ENCODE assay signal across 18 cellular contexts in the genomic region with DNA sequence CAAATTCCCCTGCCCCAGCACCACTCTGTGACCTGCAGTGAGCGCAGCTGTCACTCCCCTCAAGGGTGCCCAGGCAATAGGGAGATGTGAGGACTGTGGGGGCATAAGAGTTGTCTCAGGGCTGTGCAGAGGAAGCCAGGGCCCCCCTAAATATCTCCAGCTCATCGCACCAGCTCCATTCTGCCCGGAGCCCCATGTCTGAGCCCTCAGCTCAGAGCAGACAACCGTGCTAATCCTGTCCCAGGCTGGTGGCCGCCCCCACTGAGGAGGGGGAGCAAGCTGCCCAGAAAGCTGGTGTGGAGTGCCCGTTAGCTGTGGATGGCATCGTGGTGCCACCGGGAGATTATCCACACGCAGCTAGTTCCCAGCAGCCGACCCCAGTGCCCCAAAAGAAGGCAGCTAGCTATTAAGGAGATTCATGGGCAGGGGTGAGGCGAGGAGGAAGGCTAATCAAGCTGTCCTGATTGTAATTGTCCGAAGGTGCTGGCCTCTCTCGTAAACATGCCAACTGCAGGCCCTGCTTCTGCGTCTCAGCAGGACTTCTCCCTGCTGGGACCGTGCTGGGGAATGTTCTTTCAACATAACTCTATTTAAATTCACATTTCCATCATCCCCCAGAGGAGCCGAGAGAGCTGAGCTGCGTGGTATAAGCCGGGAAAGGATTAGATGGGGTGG. TPM values are rescaled to one million over a fixed set of nuclear protein-coding genes. Genes with fewer than 3 reads are reported as not detected.
DNase-seq lines count a peak whose midpoint lies in the region; ATAC-seq and TF ChIP-seq lines count a peak whose summit lies in the region.
"Had no signal": no experiment of that assay in that cellular context is flagged by ENCODE, and none has a peak within 500 bp of the region (broad histone marks: within the 10 kb centered on the region; RNA-seq: fewer than 3 reads in every experiment).

No MANE protein-coding gene starts in this region.

- TF ChIP-seq CTCF in HEK293 (tag by site-specific recombination; IDR thresholded peaks at IDR 0.05) = no peak
- no peak for TF ChIP-seq CTCF in osteoblast (IDR thresholded peaks at IDR 0.05; ENCODE audit: extremely low read depth, low read depth, low read length)
- TF ChIP-seq CTCF in suprapubic skin (IDR thresholded peaks at IDR 0.05) = no peak

- ATAC-seq in HG03039 (IDR thresholded peaks at IDR 0.05; ENCODE audit: unreplicated experiment) (no peak), GM21737 (IDR thresholded peaks at IDR 0.05; ENCODE audit: unreplicated experiment) (no peak)
- ATAC-seq: A549, HCT116 had no signal

- H3K9me3 ChIP-seq in HEK293 (ENCODE audit: control insufficient read depth, insufficient read depth, low read depth, low read length) (no peaks in the 10 kb centered on the region), osteoblast (ENCODE audit: low read depth, low read length) (no peaks in the 10 kb centered on the region), suprapubic skin (no peaks in the 10 kb centered on the region)

- H3K4me1 ChIP-seq in HEK293 (ENCODE audit: control insufficient read depth, insufficient read depth, low read length) = no peaks in the 10 kb centered on the region
- no peaks in the 10 kb centered on the region for H3K4me1 ChIP-seq in osteoblast (ENCODE audit: insufficient read depth, low read length)
- H3K4me1 ChIP-seq in suprapubic skin = no peaks in the 10 kb centered on the region
- H3K4me1 ChIP-seq: A549, Caco-2 had no signal

- H4K20me1 ChIP-seq in osteoblast (ENCODE audit: insufficient read depth, low read length) = no peaks in the 10 kb centered on the region

- no peak overlapping the region for H2AFZ ChIP-seq in osteoblast (ENCODE audit: low read length)

- H3K27me3 ChIP-seq in osteoblast (ENCODE audit: insufficient read depth, low read length) (peaks cover 27% of the 10 kb centered on the region), suprapubic skin (peaks cover 28% of the 10 kb centered on the region)

- TF ChIP-seq POLR2A in suprapubic skin (IDR thresholded peaks at IDR 0.05) = no peak

- no peaks in the 10 kb centered on the region for H3K79me2 ChIP-seq in osteoblast (ENCODE audit: insufficient read depth, low read length)

- H3K4me3 ChIP-seq in HEK293 (ENCODE audit: low read depth, low read length) (no peak overlapping the region), osteoblast (ENCODE audit: insufficient read depth, low read length) (no peak overlapping the region), suprapubic skin (no peak overlapping the region)
- H3K4me3 ChIP-seq: A549 had no signal

- no peaks in the 10 kb centered on the region for H3K36me3 ChIP-seq in HEK293 (ENCODE audit: control insufficient read depth in 2 of 2, insufficient read depth in 1 of 2, low read length in 2 of 2)
- no peaks in the 10 kb centered on the region for H3K36me3 ChIP-seq in osteoblast (ENCODE audit: insufficient read depth, low read length)
- no peaks in the 10 kb centered on the region for H3K36me3 ChIP-seq in suprapubic skin

- H3K4me2 ChIP-seq in osteoblast (ENCODE audit: insufficient read depth, low read length) = no peak overlapping the region
- H3K4me2 ChIP-seq: A549 had no signal

- no peak for TF ChIP-seq EP300 in suprapubic skin (IDR thresholded peaks at IDR 0.05)

- DNase-seq in caudate nucleus (lab: John Stamatoyannopoulos, UW) = peak in 15 of 61 donors; percentile 6 to 64 (median 27)
- DNase-seq in left kidney (ENCODE audit: low read depth, low spot score) = peak; percentile 79
- DNase-seq in osteoblast (ENCODE audit: insufficient read length, low spot score, missing footprints) = peak; percentile 69
- DNase-seq in suprapubic skin (ENCODE audit: low spot score in 2 of 2) = no peak
- no peak for DNase-seq in NCI-H146 treated with DMSO at 0.1 percent for 48 hours (lab: John Stamatoyannopoulos, UW; ENCODE audit: unreplicated experiment)
- DNase-seq: AML-193; Caco-2; CD4-positive, alpha-beta T cell; GOT3 had no signal

- no peak overlapping the region for H3K27ac ChIP-seq in HEK293 (ENCODE audit: extremely low read depth, low read depth, low read length)
- H3K27ac ChIP-seq in caudate nucleus (ENCODE audit: low read depth, low read length) = peak overlapping the region; percentile 75
- H3K27ac ChIP-seq in osteoblast (ENCODE audit: low read depth, low read length) = no peak overlapping the region
- no peak overlapping the region for H3K27ac ChIP-seq in suprapubic skin
- H3K27ac ChIP-seq: 22Rv1, A549, C4-2B had no signal

- POLR2A ChIA-PET in HEK293 (lab: Yijun Ruan, JAX) = interaction anchor here (0.6 to 1.2 kb wide), 2 partner anchors 9 to 1044 kb away, joined by 4 read pairs; no protein-coding TSS in a partner anchor

- CTCF ChIA-PET in HEK293 (lab: Yijun Ruan, JAX) = interaction anchor here (0.5 to 1.1 kb wide), 4 partner anchors 30 to 87 kb away, joined by 3 read pairs; no protein-coding TSS in a partner anchor

- 54% methylated on average over 13 of the region's 18 CpGs for WGBS in suprapubic skin

TF ChIP-seq in HEK293, 187 proteins besides CTCF, POLR2A, EP300 and RAD21:
- TF ChIP-seq ZNF146 (tag by site-specific recombination; IDR thresholded peaks at IDR 0.05) = no peak
- TF ChIP-seq ZFP37 (tag by site-specific recombination; IDR thresholded peaks at IDR 0.05) = no peak
- TF ChIP-seq ZNF292 (tag by site-specific recombination; IDR thresholded peaks at IDR 0.05; ENCODE audit: borderline replicate concordance, low read depth) = no peak
- peak; percentile 52 for TF ChIP-seq ZIC2 (tag by site-specific recombination; IDR thresholded peaks at IDR 0.05)
- TF ChIP-seq ZNF221 (tag by site-specific recombination; IDR thresholded peaks at IDR 0.05; ENCODE audit: borderline replicate concordance) = no peak
- no peak for TF ChIP-seq PRDM2 (tag by site-specific recombination; IDR thresholded peaks at IDR 0.05; ENCODE audit: borderline replicate concordance)
- no peak for TF ChIP-seq ZNF433 (tag by site-specific recombination; IDR thresholded peaks at IDR 0.05; ENCODE audit: low read depth)
- TF ChIP-seq ZNF121 (tag by site-specific recombination; IDR thresholded peaks at IDR 0.05) = no peak

RNA-seq across cellular contexts. Expression of gene FIBCD1, which starts 17.0 kb away (rescaled TPM):
- total RNA-seq in osteoblast = 5.1 and 5.3 TPM in 2 replicates
- total RNA-seq in suprapubic skin = not detected
- total RNA-seq: Caco-2; CD4-positive, alpha-beta T cell had no signal

RNA-seq across cellular contexts. Expression of gene LAMC3, which starts 52.9 kb away (rescaled TPM):
- under 0.01 TPM in 1 of 2 replicates, not detected in the other for total RNA-seq in osteoblast
- 10 to 100 TPM in 1 of 4 donors, 1 to 10 TPM in 3; 4.0 to 16.9 (median 5.2) TPM for total RNA-seq in suprapubic skin

RNA-seq across cellular contexts. Expression of gene QRFP, which starts 59.5 kb away (rescaled TPM):
- total RNA-seq in osteoblast (not detected in 2 replicates), suprapubic skin (not detected)
- total RNA-seq: Caco-2; CD4-positive, alpha-beta T cell; H7; HT1080 had no signal

Comparison
In these comparisons a context has a peak if more than half of its experiments do, and no peak if none do; other contexts are left out.
1. DNase-seq: peak in left kidney (single experiment) and osteoblast (single experiment); none in suprapubic skin (0 of 2) and NCI-H146 treated with DMSO at 0.1 percent for 48 hours (single experiment).